In genomic region chrX:129825746-129826505, GRCh38 we compare ENCODE assay signal across 18 cellular contexts. TPM values are rescaled to one million over a fixed set of nuclear protein-coding genes. Genes with fewer than 3 reads are reported as not detected.
DNase-seq lines count a peak whose midpoint lies in the region; ATAC-seq and TF ChIP-seq lines count a peak whose summit lies in the region.
"Had no signal": no experiment of that assay in that cellular context is flagged by ENCODE, and none has a peak within 500 bp of the region (broad histone marks: within the 10 kb centered on the region; RNA-seq: fewer than 3 reads in every experiment).

No MANE protein-coding gene starts in this region.

- DNase-seq in COLO668 (lab: John Stamatoyannopoulos, UW; ENCODE audit: unreplicated experiment) (peak; percentile 32), mucosa of gallbladder (ENCODE audit: low spot score) (peak; percentile 21), T-helper 17 cell (no peak), HFFc6 (no peak)
- peak; percentile 2 for DNase-seq in activated naive CD8-positive, alpha-beta T cell treated with anti-CD3 and anti-CD28 coated beads, Interleukin-2, amount 50 U/mL, for 24 hours
- DNase-seq: H9; immature natural killer cell; midbrain; NCI-H1105; pancreas; stimulated activated naive CD4-positive, alpha-beta T cell treated with Interleukin-2 at 50 U/mL for 16 hours had no signal

- peak overlapping the region; percentile 24 for H3K27ac ChIP-seq in KOPT-K1 (ENCODE audit: low read depth, low read length, poor library complexity, severe bottlenecking)
- H3K27ac ChIP-seq: pancreas, SJSA1, vagina had no signal

- ATAC-seq in activated naive CD8-positive, alpha-beta T cell treated with anti-CD3 and anti-CD28 coated beads, Interleukin-2, amount 50 U/mL, for 24 hours = no peak
- ATAC-seq in T-helper 17 cell = no peak
- ATAC-seq in GM18861 (IDR thresholded peaks at IDR 0.05; ENCODE audit: unreplicated experiment) = no peak

- peaks cover 28% of the 10 kb centered on the region for H3K36me3 ChIP-seq in KOPT-K1 (ENCODE audit: insufficient read depth, low read length)
- H3K36me3 ChIP-seq: pancreas, vagina had no signal

- H3K27me3 Mint-ChIP-seq in activated naive CD8-positive, alpha-beta T cell treated with anti-CD3 and anti-CD28 coated beads, Interleukin-2, amount 50 U/mL, for 24 hours = no peaks in the 10 kb centered on the region
- H3K27me3 Mint-ChIP-seq in T-helper 17 cell (no peaks in the 10 kb centered on the region), HFFc6 (ENCODE audit: insufficient read depth) (no peaks in the 10 kb centered on the region; the same call in 1 of the 2 replicates)
- H3K27me3 Mint-ChIP-seq: activated naive CD8-positive, alpha-beta T cell had no signal

- H3K9me3 ChIP-seq in KOPT-K1 (ENCODE audit: insufficient read depth, low read length, poor library complexity, severe bottlenecking) = no peaks in the 10 kb centered on the region
- no peaks in the 10 kb centered on the region for H3K9me3 ChIP-seq in T-helper 17 cell (ENCODE audit: control insufficient read depth, low read length, poor library complexity, severe bottlenecking)
- H3K9me3 ChIP-seq: pancreas, SJSA1, vagina had no signal

- H3K36me3 Mint-ChIP-seq in activated naive CD8-positive, alpha-beta T cell treated with anti-CD3 and anti-CD28 coated beads, Interleukin-2, amount 50 U/mL, for 24 hours (ENCODE audit: low read depth) = peaks cover 8% of the 10 kb centered on the region
- no peaks in the 10 kb centered on the region for H3K36me3 Mint-ChIP-seq in T-helper 17 cell (ENCODE audit: low read depth)
- H3K36me3 Mint-ChIP-seq in HFFc6 (ENCODE audit: low read depth) = peaks cover 5% of the 10 kb centered on the region

- no peak overlapping the region for H3K4me3 Mint-ChIP-seq in activated naive CD8-positive, alpha-beta T cell treated with anti-CD3 and anti-CD28 coated beads, Interleukin-2, amount 50 U/mL, for 24 hours
- H3K4me3 Mint-ChIP-seq in T-helper 17 cell (no peak overlapping the region), HFFc6 (no peak overlapping the region)
- H3K4me3 Mint-ChIP-seq: activated naive CD8-positive, alpha-beta T cell; H9; immature natural killer cell had no signal

- no peak for TF ChIP-seq CTCF in HFFc6 (IDR thresholded peaks at IDR 0.05)

- H3K27ac Mint-ChIP-seq in activated naive CD8-positive, alpha-beta T cell treated with anti-CD3 and anti-CD28 coated beads, Interleukin-2, amount 50 U/mL, for 24 hours = no peak overlapping the region
- H3K27ac Mint-ChIP-seq in T-helper 17 cell (no peak overlapping the region), HFFc6 (no peak overlapping the region; the same call in 1 of the 2 replicates)
- H3K27ac Mint-ChIP-seq: activated naive CD8-positive, alpha-beta T cell; H9; immature natural killer cell had no signal

- no peaks in the 10 kb centered on the region for H3K9me3 Mint-ChIP-seq in activated naive CD8-positive, alpha-beta T cell treated with anti-CD3 and anti-CD28 coated beads, Interleukin-2, amount 50 U/mL, for 24 hours
- H3K9me3 Mint-ChIP-seq in HFFc6 = no peaks in the 10 kb centered on the region
- H3K9me3 Mint-ChIP-seq: immature natural killer cell had no signal

- peaks cover 12% of the 10 kb centered on the region for H3K4me1 Mint-ChIP-seq in activated naive CD8-positive, alpha-beta T cell treated with anti-CD3 and anti-CD28 coated beads, Interleukin-2, amount 50 U/mL, for 24 hours
- H3K4me1 Mint-ChIP-seq in T-helper 17 cell = no peaks in the 10 kb centered on the region
- no peaks in the 10 kb centered on the region for H3K4me1 Mint-ChIP-seq in HFFc6 (ENCODE audit: low read depth)

RNA-seq across cellular contexts. Expression of gene ZDHHC9, which starts 17.8 kb away (rescaled TPM):
- total RNA-seq in mucosa of gallbladder (32.9 TPM), T-helper 17 cell (1 to 10 TPM; 5.0 to 5.5 TPM)
- 10 to 100 TPM; 30.8 to 47.8 (median 33.6) TPM for total RNA-seq in HFFc6 (2021; fragmentation: NEBNext Ultra II Directional; extraction: Animal tissue kit (Norgen Biotek cat#: 25700))

RNA-seq across cellular contexts. Expression of gene SASH3, which starts 46.2 kb away (rescaled TPM):
- 13.6 TPM for total RNA-seq in mucosa of gallbladder
- total RNA-seq in T-helper 17 cell = 100 to 1,000 TPM; 114 to 116 TPM
- total RNA-seq in HFFc6 (2021; fragmentation: NEBNext Ultra II Directional; extraction: Animal tissue kit (Norgen Biotek cat#: 25700)) = not detected
- total RNA-seq: Daoy, H9, SJSA1, smooth muscle cell had no signal

Comparison
In these comparisons a context has a peak if more than half of its experiments do, and no peak if none do; other contexts are left out.
1. DNase-seq: peak in COLO668 (single experiment), activated naive CD8-positive, alpha-beta T cell treated with anti-CD3 and anti-CD28 coated beads, Interleukin-2, amount 50 U/mL, for 24 hours (single experiment) and mucosa of gallbladder (single experiment); none in T-helper 17 cell (0 of 3) and HFFc6 (single experiment).
2. RNA of gene SASH3, which starts 46.2 kb away (total RNA-seq): 114 to 116 TPM in T-helper 17 cell and 13.6 TPM in mucosa of gallbladder (single experiment); not detected in HFFc6; every median in the first group is over 10 times any median in the second.